In the genomic region with DNA sequence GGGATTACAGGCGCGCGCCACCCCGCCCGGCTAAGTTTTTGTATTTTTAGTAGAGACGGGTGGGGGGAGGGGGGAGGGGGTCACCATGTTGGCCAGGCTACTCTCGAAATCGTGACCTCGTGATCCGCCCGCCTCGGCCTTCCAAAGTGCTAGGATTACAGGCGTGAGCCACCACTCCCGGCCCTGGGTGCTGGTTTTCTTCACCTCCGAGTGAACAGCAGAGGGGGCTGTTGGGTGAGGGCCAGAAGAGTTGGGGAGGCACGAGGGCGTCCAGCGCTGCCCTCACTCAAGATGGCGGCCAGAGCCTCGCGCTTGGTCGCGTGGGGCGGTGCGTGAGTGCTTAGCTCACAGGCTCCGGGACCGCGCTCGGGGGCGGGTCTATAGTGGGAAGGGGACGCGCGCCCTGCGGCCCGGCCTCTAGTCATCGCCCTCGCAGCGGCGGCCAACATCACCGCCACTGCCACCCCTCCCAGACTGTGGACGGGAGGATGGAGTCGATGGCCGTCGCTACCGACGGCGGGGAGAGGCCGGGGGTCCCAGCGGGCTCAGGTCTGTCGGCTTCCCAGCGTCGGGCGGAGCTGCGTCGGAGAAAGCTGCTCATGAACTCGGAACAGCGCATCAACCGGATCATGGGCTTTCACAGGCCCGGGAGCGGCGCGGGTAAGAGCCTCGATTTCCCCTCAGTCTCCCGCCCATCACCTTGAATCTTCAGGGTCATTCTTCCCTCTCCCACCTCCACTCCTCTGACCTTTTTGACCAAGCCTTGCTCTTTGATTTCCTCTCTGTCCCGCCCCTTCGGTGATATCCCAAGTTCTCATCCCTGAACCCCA, we compare ENCODE assay signal across 1 cellular context.
TF ChIP-seq lines count a peak whose summit lies in the region.

Gene CAMLG, plus strand, starts transcription at position 416 of the 830 bp plus-strand sequence. Its CDS starts 73 bp downstream, at position 489.

TF ChIP-seq in HepG2, 621 proteins besides CTCF, POLR2A, EP300 and RAD21 (continued from another document and continues in another):
- TF ChIP-seq FOXJ3 (CRISPR knock-in tag; IDR thresholded peaks at IDR 0.05; ENCODE audit: borderline replicate concordance) (peak; percentile 53; the same call in 1 of the 2 replicates), NFYC (CRISPR knock-in tag; IDR thresholded peaks at IDR 0.05) (peak; percentile 59), MED13 (CRISPR knock-in tag; IDR thresholded peaks at IDR 0.05) (no peak; the same call in 1 of the 2 replicates), PITX1 (CRISPR knock-in tag; IDR thresholded peaks at IDR 0.05) (peak; percentile 51), ZNF256 (CRISPR knock-in tag; conservative IDR thresholded peaks at IDR 0.05) (no peak), ESRRA (CRISPR knock-in tag; IDR thresholded peaks at IDR 0.05; ENCODE audit: low read depth) (0 out of 2 replicates have a peak, but pooled peaks have one; percentile 62), TGIF2 (CRISPR knock-in tag; IDR thresholded peaks at IDR 0.05) (no peak), ZNF207 (IDR thresholded peaks at IDR 0.05; ENCODE audit: borderline replicate concordance) (no peak), DZIP1 (CRISPR knock-in tag; IDR thresholded peaks at IDR 0.05) (no peak; the same call in 1 of the 2 replicates), ZNF512B (CRISPR knock-in tag; IDR thresholded peaks at IDR 0.05; ENCODE audit: borderline replicate concordance) (no peak), NBN (conservative IDR thresholded peaks at IDR 0.05) (no peak), ZNF639 (CRISPR knock-in tag; conservative IDR thresholded peaks at IDR 0.05) (no peak; the same call in 1 of the 2 replicates), SIX4 (CRISPR knock-in tag; IDR thresholded peaks at IDR 0.05) (peak; percentile 77), ARHGAP35 (CRISPR knock-in tag; IDR thresholded peaks at IDR 0.05; ENCODE audit: borderline replicate concordance) (no peak), CBFB (CRISPR knock-in tag; IDR thresholded peaks at IDR 0.05) (peak; percentile 65), ZNF614 (CRISPR knock-in tag; IDR thresholded peaks at IDR 0.05; ENCODE audit: borderline replicate concordance) (peak; percentile 97; the same call in 1 of the 2 replicates), NFYB (CRISPR knock-in tag; IDR thresholded peaks at IDR 0.05) (peak; percentile 45; the same call in 1 of the 2 replicates), CENPT (CRISPR knock-in tag; IDR thresholded peaks at IDR 0.05; ENCODE audit: low read depth) (no peak; the same call in 1 of the 2 replicates), ZFP82 (CRISPR knock-in tag; IDR thresholded peaks at IDR 0.05; ENCODE audit: borderline replicate concordance) (no peak), FOXP1 (IDR thresholded peaks at IDR 0.05) (no peak), FOXP1 (CRISPR knock-in tag; IDR thresholded peaks at IDR 0.05) (peak; percentile 33; the same call in 1 of the 2 replicates), MLXIP (CRISPR knock-in tag; IDR thresholded peaks at IDR 0.05; ENCODE audit: borderline replicate concordance) (no peak), MTF2 (CRISPR knock-in tag; IDR thresholded peaks at IDR 0.05; ENCODE audit: borderline replicate concordance) (peak; percentile 93; the same call in 1 of the 2 replicates), AKAP8 (CRISPR knock-in tag; IDR thresholded peaks at IDR 0.05) (no peak), SAP130 (CRISPR knock-in tag; IDR thresholded peaks at IDR 0.05; ENCODE audit: low read depth) (peak; percentile 96), ZNF251 (CRISPR knock-in tag; IDR thresholded peaks at IDR 0.05) (no peak), ZNF317 (CRISPR knock-in tag; IDR thresholded peaks at IDR 0.05) (peak; percentile 88)
- TF ChIP-seq, protein P1, sequence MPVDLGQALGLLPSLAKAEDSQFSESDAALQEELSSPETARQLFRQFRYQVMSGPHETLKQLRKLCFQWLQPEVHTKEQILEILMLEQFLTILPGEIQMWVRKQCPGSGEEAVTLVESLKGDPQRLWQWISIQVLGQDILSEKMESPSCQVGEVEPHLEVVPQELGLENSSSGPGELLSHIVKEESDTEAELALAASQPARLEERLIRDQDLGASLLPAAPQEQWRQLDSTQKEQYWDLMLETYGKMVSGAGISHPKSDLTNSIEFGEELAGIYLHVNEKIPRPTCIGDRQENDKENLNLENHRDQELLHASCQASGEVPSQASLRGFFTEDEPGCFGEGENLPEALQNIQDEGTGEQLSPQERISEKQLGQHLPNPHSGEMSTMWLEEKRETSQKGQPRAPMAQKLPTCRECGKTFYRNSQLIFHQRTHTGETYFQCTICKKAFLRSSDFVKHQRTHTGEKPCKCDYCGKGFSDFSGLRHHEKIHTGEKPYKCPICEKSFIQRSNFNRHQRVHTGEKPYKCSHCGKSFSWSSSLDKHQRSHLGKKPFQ (CRISPR knock-in tag; IDR thresholded peaks at IDR 0.05; ENCODE audit: insufficient replicate concordance) = peak; percentile 81
- TF ChIP-seq, protein P2, sequence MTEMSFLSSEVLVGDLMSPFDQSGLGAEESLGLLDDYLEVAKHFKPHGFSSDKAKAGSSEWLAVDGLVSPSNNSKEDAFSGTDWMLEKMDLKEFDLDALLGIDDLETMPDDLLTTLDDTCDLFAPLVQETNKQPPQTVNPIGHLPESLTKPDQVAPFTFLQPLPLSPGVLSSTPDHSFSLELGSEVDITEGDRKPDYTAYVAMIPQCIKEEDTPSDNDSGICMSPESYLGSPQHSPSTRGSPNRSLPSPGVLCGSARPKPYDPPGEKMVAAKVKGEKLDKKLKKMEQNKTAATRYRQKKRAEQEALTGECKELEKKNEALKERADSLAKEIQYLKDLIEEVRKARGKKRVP (CRISPR knock-in tag; IDR thresholded peaks at IDR 0.05) = peak in 1 of 2 experiments; percentile 74; a peak in 2 of 4 replicates
- TF ChIP-seq, protein P3, sequence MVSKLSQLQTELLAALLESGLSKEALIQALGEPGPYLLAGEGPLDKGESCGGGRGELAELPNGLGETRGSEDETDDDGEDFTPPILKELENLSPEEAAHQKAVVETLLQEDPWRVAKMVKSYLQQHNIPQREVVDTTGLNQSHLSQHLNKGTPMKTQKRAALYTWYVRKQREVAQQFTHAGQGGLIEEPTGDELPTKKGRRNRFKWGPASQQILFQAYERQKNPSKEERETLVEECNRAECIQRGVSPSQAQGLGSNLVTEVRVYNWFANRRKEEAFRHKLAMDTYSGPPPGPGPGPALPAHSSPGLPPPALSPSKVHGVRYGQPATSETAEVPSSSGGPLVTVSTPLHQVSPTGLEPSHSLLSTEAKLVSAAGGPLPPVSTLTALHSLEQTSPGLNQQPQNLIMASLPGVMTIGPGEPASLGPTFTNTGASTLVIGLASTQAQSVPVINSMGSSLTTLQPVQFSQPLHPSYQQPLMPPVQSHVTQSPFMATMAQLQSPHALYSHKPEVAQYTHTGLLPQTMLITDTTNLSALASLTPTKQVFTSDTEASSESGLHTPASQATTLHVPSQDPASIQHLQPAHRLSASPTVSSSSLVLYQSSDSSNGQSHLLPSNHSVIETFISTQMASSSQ (IDR thresholded peaks at IDR 0.05; ENCODE audit: low read depth) = no peak
- TF ChIP-seq, protein P3 (CRISPR knock-in tag; IDR thresholded peaks at IDR 0.05; ENCODE audit: borderline replicate concordance) = peak; percentile 76
- TF ChIP-seq, protein P4, sequence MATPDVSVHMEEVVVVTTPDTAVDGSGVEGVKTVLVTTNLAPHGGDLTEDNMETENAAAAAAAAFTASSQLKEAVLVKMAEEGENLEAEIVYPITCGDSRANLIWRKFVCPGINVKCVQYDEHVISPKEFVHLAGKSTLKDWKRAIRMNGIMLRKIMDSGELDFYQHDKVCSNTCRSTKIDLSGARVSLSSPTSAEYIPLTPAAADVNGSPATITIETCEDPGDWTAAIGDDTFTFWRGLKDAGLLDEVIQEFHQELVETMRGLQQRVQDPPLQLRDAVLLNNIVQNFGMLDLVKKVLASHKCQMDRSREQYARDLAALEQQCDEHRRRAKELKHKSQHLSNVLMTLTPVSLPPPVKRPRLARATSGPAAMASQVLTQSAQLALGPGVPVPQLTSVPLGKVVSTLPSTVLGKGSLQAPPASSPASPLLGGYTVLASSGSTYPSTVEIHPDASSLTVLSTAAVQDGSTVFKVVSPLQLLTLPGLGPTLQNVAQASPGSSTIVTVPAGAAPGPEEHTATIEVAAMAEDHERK (CRISPR knock-in tag; IDR thresholded peaks at IDR 0.05; ENCODE audit: low read depth) = peak; percentile 91
- TF ChIP-seq, protein P5, sequence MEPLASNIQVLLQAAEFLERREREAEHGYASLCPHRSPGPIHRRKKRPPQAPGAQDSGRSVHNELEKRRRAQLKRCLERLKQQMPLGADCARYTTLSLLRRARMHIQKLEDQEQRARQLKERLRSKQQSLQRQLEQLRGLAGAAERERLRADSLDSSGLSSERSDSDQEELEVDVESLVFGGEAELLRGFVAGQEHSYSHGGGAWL (CRISPR knock-in tag; IDR thresholded peaks at IDR 0.05) = peak; percentile 80
